Comparison of ENCODE assay signal across 8 cellular contexts in the genomic region with DNA sequence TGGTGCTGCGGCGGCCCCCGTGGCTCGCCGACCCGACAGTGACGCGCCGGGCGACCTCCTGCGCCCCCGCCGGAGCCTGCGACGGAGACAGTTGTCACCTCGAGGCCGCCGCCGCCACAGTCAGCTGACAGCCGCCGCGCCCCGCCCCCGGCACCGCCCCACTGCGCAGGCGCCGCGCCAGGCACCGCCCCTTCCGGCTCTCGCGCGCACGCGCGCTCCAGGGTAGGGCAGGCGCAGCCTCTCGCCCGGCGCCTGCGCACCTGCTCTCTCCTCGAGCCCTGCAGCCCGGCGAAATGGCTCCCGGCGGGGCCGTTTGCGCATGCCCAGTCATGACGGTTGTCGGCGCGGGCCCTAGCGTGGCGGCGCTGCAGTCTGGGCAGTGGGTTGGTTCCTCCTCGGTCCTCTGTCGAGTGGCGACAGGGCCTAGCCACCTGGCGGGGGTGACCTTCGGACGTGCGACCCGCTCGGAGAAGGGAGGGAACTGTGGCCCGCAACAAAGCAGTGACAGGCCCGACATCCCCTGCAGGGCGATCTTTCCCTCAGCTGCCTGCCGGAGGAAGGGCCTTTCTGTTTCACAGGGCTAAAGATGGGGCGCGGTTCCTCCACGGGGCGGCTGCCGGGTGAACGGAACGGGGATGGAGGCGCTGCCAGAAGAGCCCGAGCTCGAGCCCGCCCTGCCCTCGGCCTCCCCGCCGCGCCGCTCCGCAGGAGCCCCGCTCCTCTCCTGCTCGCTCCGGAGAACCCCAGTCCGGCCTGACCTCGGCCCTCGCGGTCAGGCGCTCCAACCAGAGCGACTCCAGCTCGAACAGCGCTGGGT. TPM values are rescaled to one million over a fixed set of nuclear protein-coding genes. Genes with fewer than 3 reads are reported as not detected.
A peak's percentile ranks its signal among the peaks of the same experiment; 100 is the strongest.
DNase-seq lines count a peak whose midpoint lies in the region; ATAC-seq and TF ChIP-seq lines count a peak whose summit lies in the region.

A gene (minus strand): TSS at position 135 of the 817 bp plus-strand sequence. CDS start 134 bp downstream, at position 1.

- H3K9me3 ChIP-seq in left ventricle myocardium inferior (replicated peaks): peaks cover 20% of the 10 kb centered on the region
- H3K9me3 ChIP-seq in upper lobe of right lung: no peaks in the 10 kb centered on the region

- H3K36me3 ChIP-seq in left ventricle myocardium inferior: peaks cover 7% of the 10 kb centered on the region
- peaks cover 7% of the 10 kb centered on the region for H3K36me3 ChIP-seq in upper lobe of right lung

- peak within 1 kb of the TSS; percentile 95 for H3K27ac ChIP-seq in left ventricle myocardium inferior (replicated peaks)
- peak within 1 kb of the TSS; percentile 94 for H3K27ac ChIP-seq in upper lobe of right lung

- peak; percentile 100 for DNase-seq in GM13977 (ENCODE audit: low spot score)
- DNase-seq in NCI-H146 (lab: John Stamatoyannopoulos, UW): peak; percentile 92
- peak; percentile 77 for DNase-seq in amniotic epithelial cell (ENCODE audit: low read depth)
- peak; percentile 96 for DNase-seq in left ventricle myocardium inferior
- peak; percentile 99 for DNase-seq in progenitor cell of endocrine pancreas (ENCODE audit: low spot score, unreplicated experiment)
- DNase-seq in upper lobe of right lung: peak; percentile 99

- H3K4me1 ChIP-seq in left ventricle myocardium inferior: peaks cover 53% of the 10 kb centered on the region
- H3K4me1 ChIP-seq in upper lobe of right lung: peaks cover 38% of the 10 kb centered on the region

- H3K4me1 Mint-ChIP-seq in progenitor cell of endocrine pancreas (ENCODE audit: low read depth): peaks cover 21% of the 10 kb centered on the region

- H3K27me3 ChIP-seq in left ventricle myocardium inferior (ENCODE audit: low read depth) (no peaks in the 10 kb centered on the region), upper lobe of right lung (no peaks in the 10 kb centered on the region)

- peaks cover 22% of the 10 kb centered on the region for H3K27me3 Mint-ChIP-seq in progenitor cell of endocrine pancreas

- H3K4me3 Mint-ChIP-seq in progenitor cell of endocrine pancreas (ENCODE audit: low read depth): peak within 1 kb of the TSS; percentile 78

- H3K36me3 Mint-ChIP-seq in progenitor cell of endocrine pancreas (ENCODE audit: insufficient read depth): peaks cover 3% of the 10 kb centered on the region

- peaks cover 16% of the 10 kb centered on the region for H3K9me3 Mint-ChIP-seq in progenitor cell of endocrine pancreas (ENCODE audit: low read depth)

- intact Hi-C loops in T-helper 1 cell treated with Interleukin-12 subunit alpha and Interleukin-12 subunit beta and Interleukin-4 antibody, amounts not matched to agents 30 ng/mL and 1 ng/mL, for 36 hours (cut with micrococcal nuclease): loop anchor here (1.0 to 5.0 kb wide), 5 partner anchors 26 to 263 kb away; a partner anchor contains a TSS
- intact Hi-C loops in left ventricle myocardium inferior (cut with micrococcal nuclease): no loop called here
- intact Hi-C loops in upper lobe of right lung (cut with DNase I): no loop called here

- H3K4me3 ChIP-seq in left ventricle myocardium inferior (peak within 1 kb of the TSS; percentile 88), upper lobe of right lung (peak within 1 kb of the TSS; percentile 89)

- peak; percentile 34 for TF ChIP-seq CTCF in GM13977 (IDR thresholded peaks at IDR 0.05; ENCODE audit: extremely low read depth, insufficient read depth, missing control alignments)
- peak; percentile 34 for TF ChIP-seq CTCF in left ventricle myocardium inferior (IDR thresholded peaks at IDR 0.05; ENCODE audit: borderline replicate concordance)
- TF ChIP-seq CTCF in progenitor cell of endocrine pancreas (IDR thresholded peaks at IDR 0.05; ENCODE audit: unreplicated experiment): no peak
- TF ChIP-seq CTCF in upper lobe of right lung (IDR thresholded peaks at IDR 0.05): no peak

- in situ Hi-C loops in GM13977 (cut with MboI; ENCODE audit: low pct_unique_long_range_greater_than_20kb, low sequenced_read_pairs, unreplicated experiment): no loop called here

- ATAC-seq in HG02852 (IDR thresholded peaks at IDR 0.05; ENCODE audit: unreplicated experiment) (peak; percentile 77), upper lobe of right lung (peak; percentile 94)

- peak within 1 kb of the TSS; percentile 94 for H3K27ac Mint-ChIP-seq in progenitor cell of endocrine pancreas

RNA-seq across cellular contexts. Expression of the gene that starts here (rescaled TPM):
- 43.2 TPM in 2 replicates for total RNA-seq in T-helper 1 cell treated with Interleukin-12 subunit alpha and Interleukin-12 subunit beta and Interleukin-4 antibody, amounts not matched to agents 30 ng/mL and 1 ng/mL, for 36 hours
- total RNA-seq in left ventricle myocardium inferior: 51.9 TPM
- total RNA-seq in progenitor cell of endocrine pancreas: 41.2 and 44.4 TPM in 2 replicates
- total RNA-seq in upper lobe of right lung: 71.1 TPM

Comparison
In these comparisons a context has a peak if more than half of its experiments do, and no peak if none do; other contexts are left out.
1. Peak in every context shown above with its lines: DNase-seq, ATAC-seq, H3K4me3 ChIP-seq and H3K27ac ChIP-seq.
2. CTCF ChIP-seq: peak in GM13977 (single experiment) and left ventricle myocardium inferior (single experiment); none in progenitor cell of endocrine pancreas (single experiment) and upper lobe of right lung (single experiment).